1 cellular context compared by ENCODE assay signal in genomic region chr15:75725021-75725718, GRCh38.
TF ChIP-seq lines count a peak whose summit lies in the region.

No MANE protein-coding gene starts in this region.

TF ChIP-seq in HepG2, 621 proteins besides CTCF, POLR2A, EP300 and RAD21:
- TF ChIP-seq RELA (CRISPR knock-in tag; IDR thresholded peaks at IDR 0.05) (no peak), ARID4A (CRISPR knock-in tag; IDR thresholded peaks at IDR 0.05; ENCODE audit: borderline replicate concordance) (no peak), STAG1 (CRISPR knock-in tag; IDR thresholded peaks at IDR 0.05) (no peak), ATF3 (CRISPR knock-in tag; IDR thresholded peaks at IDR 0.05) (no peak), HOXA9 (CRISPR knock-in tag; IDR thresholded peaks at IDR 0.05; ENCODE audit: borderline replicate concordance) (no peak), PHF8 (CRISPR knock-in tag; IDR thresholded peaks at IDR 0.05) (no peak), ZBTB38 (CRISPR knock-in tag; IDR thresholded peaks at IDR 0.05) (no peak), ZBTB46 (CRISPR knock-in tag; IDR thresholded peaks at IDR 0.05; ENCODE audit: borderline replicate concordance) (no peak), HHEX (CRISPR knock-in tag; IDR thresholded peaks at IDR 0.05) (no peak), ZKSCAN8 (CRISPR knock-in tag; IDR thresholded peaks at IDR 0.05; ENCODE audit: borderline replicate concordance) (no peak), ZNF280B (CRISPR knock-in tag; IDR thresholded peaks at IDR 0.05; ENCODE audit: borderline replicate concordance) (no peak), ZBTB42 (CRISPR knock-in tag; IDR thresholded peaks at IDR 0.05) (no peak), ZNF160 (CRISPR knock-in tag; IDR thresholded peaks at IDR 0.05) (no peak)
